In genomic region chr3:17138246-17139039, GRCh38 we compare ENCODE assay signal across 27 cellular contexts.
"Had no signal": no experiment of that assay in that cellular context is flagged by ENCODE, and none has a peak within 500 bp of the region (broad histone marks: within the 10 kb centered on the region; RNA-seq: fewer than 3 reads in every experiment).

No MANE protein-coding gene starts in this region.

- H3K4me1 ChIP-seq: esophagus squamous epithelium, spleen had no signal

- H3K27ac Mint-ChIP-seq: activated B cell treated with CpG ODN at 0.5 μM for 24 hours; activated CD8-positive, alpha-beta memory T cell treated with anti-CD3 and anti-CD28 coated beads, Interleukin-2, amount 10 ng/mL, durations not matched to agents 7 days and 5 days; activated CD8-positive, alpha-beta T cell treated with anti-CD3 and anti-CD28 coated beads for 36 hours; activated T-cell treated with anti-CD3 and anti-CD28 coated beads, Interleukin-2, amount 50 U/mL, for 72 hours; memory B cell; natural killer cell; neural progenitor cell; T-helper 17 cell had no signal

- FAIRE-seq: astrocyte, colon had no signal

- H3K4me2 ChIP-seq: neural progenitor cell had no signal

- H3K9me3 ChIP-seq: esophagus squamous epithelium, right atrium auricular region had no signal

- H3K9ac ChIP-seq: neural progenitor cell had no signal

- H3K4me3 Mint-ChIP-seq: activated B cell treated with CpG ODN at 0.5 μM for 24 hours; activated CD8-positive, alpha-beta memory T cell treated with anti-CD3 and anti-CD28 coated beads, Interleukin-2, amount 10 ng/mL, durations not matched to agents 7 days and 5 days; activated CD8-positive, alpha-beta T cell treated with anti-CD3 and anti-CD28 coated beads for 36 hours; activated T-cell treated with anti-CD3 and anti-CD28 coated beads, Interleukin-2, amount 50 U/mL, for 72 hours; memory B cell; natural killer cell; neural progenitor cell; T-helper 17 cell had no signal

- H3K9me3 Mint-ChIP-seq: activated CD8-positive, alpha-beta T cell treated with anti-CD3 and anti-CD28 coated beads for 36 hours; memory B cell; natural killer cell had no signal

- H3K36me3 ChIP-seq: brain microvascular endothelial cell, esophagus squamous epithelium, heart right ventricle, neural progenitor cell, right atrium auricular region, spleen, tibial nerve had no signal

- ATAC-seq: activated CD8-positive, alpha-beta memory T cell treated with anti-CD3 and anti-CD28 coated beads, Interleukin-2, amount 10 ng/mL, durations not matched to agents 7 days and 5 days; activated CD8-positive, alpha-beta T cell treated with anti-CD3 and anti-CD28 coated beads for 36 hours; activated T-cell treated with anti-CD3 and anti-CD28 coated beads, Interleukin-2, amount 50 U/mL, for 72 hours; heart right ventricle; natural killer cell; T-helper 17 cell had no signal

- H2AFZ ChIP-seq: neural progenitor cell had no signal

- H3K27me3 ChIP-seq: brain microvascular endothelial cell, esophagus squamous epithelium, heart right ventricle, neural progenitor cell, right atrium auricular region, spleen, tibial nerve had no signal

- H3K4me3 ChIP-seq: esophagus squamous epithelium, heart right ventricle, neural progenitor cell, right atrium auricular region, spleen, tibial nerve had no signal

- DNase-seq: activated B cell treated with CpG ODN at 0.5 μM for 24 hours; activated CD4-positive, alpha-beta T cell treated with anti-CD3 and anti-CD28 coated beads, Interleukin-2, amount 50 U/mL, for 1 hour; activated CD8-positive, alpha-beta memory T cell treated with anti-CD3 and anti-CD28 coated beads, Interleukin-2, amount 10 ng/mL, durations not matched to agents 7 days and 5 days; activated CD8-positive, alpha-beta T cell treated with anti-CD3 and anti-CD28 coated beads for 36 hours; activated naive CD4-positive, alpha-beta T cell treated with anti-CD3 and anti-CD28 coated beads, Interleukin-2, amount 50 U/mL, for 16 hours; activated T-cell treated with anti-CD3 and anti-CD28 coated beads for 4 hours; activated T-cell treated with anti-CD3 and anti-CD28 coated beads, Interleukin-2, amount 50 U/mL, for 72 hours; amniotic stem cell; brain microvascular endothelial cell; central memory CD4-positive, alpha-beta T cell; dermis blood vessel endothelial cell; effector CD4-positive, alpha-beta T cell; esophagus squamous epithelium; foreskin melanocyte; heart right ventricle; natural killer cell; spleen; stimulated activated naive CD4-positive, alpha-beta T cell; T-helper 17 cell; T1000 had no signal

- H3K27me3 Mint-ChIP-seq: T-helper 17 cell had no signal

- H3K4me1 Mint-ChIP-seq: T-helper 17 cell had no signal

- H3K36me3 Mint-ChIP-seq: memory B cell, natural killer cell, neural progenitor cell had no signal

- H3K27ac ChIP-seq: brain microvascular endothelial cell, epithelial cell of prostate, esophagus squamous epithelium, heart right ventricle, neural progenitor cell, spleen, tibial nerve had no signal
